ENCODE assay signal across 32 cellular contexts in the genomic region with DNA sequence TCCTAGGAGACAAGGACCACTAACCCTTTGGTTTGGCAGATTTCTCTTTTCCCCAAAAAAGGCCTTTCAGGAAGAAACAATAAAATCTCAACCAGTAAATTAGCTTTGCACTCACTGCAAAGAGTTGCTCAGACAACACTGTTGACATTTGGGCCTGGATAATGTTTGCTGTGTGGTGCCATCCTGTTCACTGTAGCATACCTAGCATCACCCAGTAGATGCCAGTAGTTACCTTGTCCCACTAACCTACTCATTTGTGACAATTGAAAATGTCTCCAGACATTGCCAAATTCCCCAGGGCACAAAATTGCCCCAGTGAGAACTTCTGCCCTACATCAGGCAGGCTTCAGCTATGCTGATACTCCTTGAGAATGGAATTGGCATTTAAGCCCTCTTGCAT.
"Had no signal": no experiment of that assay in that cellular context is flagged by ENCODE, and none has a peak within 500 bp of the region (broad histone marks: within the 10 kb centered on the region; RNA-seq: fewer than 3 reads in every experiment).

No MANE protein-coding gene starts in this region.

- H3K4me1 ChIP-seq: adrenal gland, ascending aorta, body of pancreas, breast epithelium had no signal

- H3K27me3 ChIP-seq: adrenal gland, ascending aorta, body of pancreas, brain microvascular endothelial cell, breast epithelium, cardiac muscle cell had no signal

- H3K4me3 ChIP-seq: adrenal gland, ascending aorta, body of pancreas, breast epithelium, cardiac muscle cell had no signal

- H3K9me3 ChIP-seq: adrenal gland, ascending aorta, breast epithelium had no signal

- H3K27ac ChIP-seq: adrenal gland, ascending aorta, body of pancreas, brain microvascular endothelial cell, breast epithelium, cardiac muscle cell had no signal

- DNase-seq: activated effector memory CD4-positive, alpha-beta T cell treated with anti-CD3 and anti-CD28 coated beads, Interleukin-2, amount 50 U/mL, for 16 hours; activated effector memory CD4-positive, alpha-beta T cell treated with Interleukin-2 at 50 U/mL for 16 hours; activated gamma-delta T cell; activated gamma-delta T cell treated with Interleukin-2 at 50 U/mL for 16 hours; activated naive CD4-positive, alpha-beta T cell; activated naive CD4-positive, alpha-beta T cell treated with anti-CD3 and anti-CD28 coated beads for 36 hours; activated naive CD4-positive, alpha-beta T cell treated with anti-CD3 and anti-CD28 coated beads, Interleukin-2, amount 10 ng/mL, durations not matched to agents 7 days and 5 days; activated naive CD4-positive, alpha-beta T cell treated with anti-CD3 and anti-CD28 coated beads, Interleukin-2, amount 50 U/mL, for 16 hours; activated naive CD4-positive, alpha-beta T cell treated with Interleukin-2 at 50 U/mL for 16 hours; activated naive CD8-positive, alpha-beta T cell treated with anti-CD3 and anti-CD28 coated beads for 36 hours; activated naive CD8-positive, alpha-beta T cell treated with anti-CD3 and anti-CD28 coated beads, Interleukin-2, amount 10 ng/mL, durations not matched to agents 7 days and 5 days; activated naive CD8-positive, alpha-beta T cell treated with anti-CD3 and anti-CD28 coated beads, Interleukin-2, amount 50 U/mL, for 24 hours; activated T-cell treated with anti-CD3 and anti-CD28 coated beads, Interleukin-2, amount 50 U/mL, for 1 hour; activated T-cell treated with anti-CD3 and anti-CD28 coated beads, Interleukin-2, amount 50 U/mL, for 24 hours; activated T-cell treated with anti-CD3 and anti-CD28 coated beads, Interleukin-2, amount 50 U/mL, for 4 hours; activated T-cell treated with anti-CD3 and anti-CD28 coated beads, Interleukin-2, amount 50 U/mL, for 48 hours; activated T-cell treated with anti-CD3 and anti-CD28 coated beads, Interleukin-2, amount 50 U/mL, for 72 hours; adrenal gland; amniotic stem cell; amygdala; aorta; body of pancreas; brain microvascular endothelial cell; caudate nucleus; central memory CD4-positive, alpha-beta T cell; cerebellar nuclear complex had no signal

- FAIRE-seq: astrocyte had no signal

- H3K36me3 ChIP-seq: adrenal gland, ascending aorta, brain microvascular endothelial cell, breast epithelium, cardiac muscle cell had no signal

- ATAC-seq: activated naive CD4-positive, alpha-beta T cell treated with anti-CD3 and anti-CD28 coated beads, Interleukin-2, amount 50 U/mL, for 72 hours; activated naive CD8-positive, alpha-beta T cell treated with anti-CD3 and anti-CD28 coated beads, Interleukin-2, amount 50 U/mL, for 24 hours; activated T-cell treated with anti-CD3 and anti-CD28 coated beads, Interleukin-2, amount 50 U/mL, for 4 hours; activated T-cell treated with anti-CD3 and anti-CD28 coated beads, Interleukin-2, amount 50 U/mL, for 72 hours; activated T-helper 17 cell treated with anti-CD3 and anti-CD28 coated beads, Interleukin-2, amount 50 U/mL, for 72 hours; body of pancreas had no signal
